Comparison of ENCODE assay signal across 8 cellular contexts in the genomic region with DNA sequence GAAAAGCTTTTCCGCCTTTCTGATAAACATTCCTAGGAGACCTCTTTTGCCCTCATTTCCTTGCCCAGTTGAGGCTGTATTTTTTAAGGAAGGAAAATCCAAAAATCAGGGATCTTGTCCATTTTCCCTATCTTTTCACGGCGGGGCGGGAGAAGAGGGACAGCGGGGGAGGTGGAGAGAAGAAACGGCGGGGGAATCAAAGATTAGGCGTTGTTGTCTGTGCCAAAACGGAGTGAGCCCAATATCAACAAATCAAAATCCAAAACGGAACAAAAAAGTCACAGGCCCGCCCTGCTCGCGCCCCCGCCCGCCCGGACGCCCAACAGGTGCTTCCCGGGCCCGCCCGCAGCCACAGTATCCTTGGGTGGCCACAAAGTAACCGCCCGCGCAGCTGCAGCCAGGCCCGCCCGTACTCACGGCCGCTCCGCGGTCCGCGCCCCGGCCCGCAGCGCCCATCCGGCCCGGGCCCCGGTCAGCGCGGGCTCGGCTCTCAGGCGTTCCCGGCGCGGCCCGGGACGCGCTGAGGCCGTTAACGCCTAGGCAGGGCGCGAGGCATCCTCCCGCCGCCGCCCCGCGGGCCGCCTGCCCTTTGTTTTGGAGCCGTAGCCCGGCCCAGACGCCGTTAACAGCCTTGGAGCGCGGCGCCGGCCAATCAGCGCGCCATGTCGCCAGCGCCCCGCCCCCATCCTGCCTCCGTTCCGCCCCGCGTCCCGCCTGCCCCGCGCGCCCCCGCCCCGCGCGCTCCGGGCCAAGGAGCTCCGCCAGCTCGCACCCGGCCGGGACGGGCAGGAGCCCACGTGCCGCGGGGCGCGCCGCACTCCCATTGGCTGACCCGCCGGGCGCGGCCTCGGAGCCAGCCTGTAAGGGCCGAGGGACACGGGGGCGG. TPM values are rescaled to one million over a fixed set of nuclear protein-coding genes. Genes with fewer than 3 reads are reported as not detected.
DNase-seq lines count a peak whose midpoint lies in the region; ATAC-seq, FAIRE-seq and TF ChIP-seq lines count a peak whose summit lies in the region.

A gene with protein sequence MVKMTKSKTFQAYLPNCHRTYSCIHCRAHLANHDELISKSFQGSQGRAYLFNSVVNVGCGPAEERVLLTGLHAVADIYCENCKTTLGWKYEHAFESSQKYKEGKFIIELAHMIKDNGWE (minus strand): TSS at position 597 of the 886 bp plus-strand sequence. CDS start 25,050 bp downstream, outside the sequence.

- intact Hi-C loops in heart right ventricle (cut with DNase I) (loop anchor here in 3 of 10 donors (5.0 to 10.0 kb wide), 2 partner anchors 79 to 132 kb away; partner anchors contain the start of gene MAPK1 (in 3 of the 3)), transverse colon (cut with DNase I; ENCODE audit: low total_unique reads) (no loop called here)

- in situ Hi-C loops in transverse colon (cut with MboI; ENCODE audit: low pct_ligation_motif_present in 1 of 4, low pct_unique_long_range_greater_than_20kb in 1 of 4, low sequenced_read_pairs in 3 of 4), result no loop called here

- DNase-seq in GM12892 (ENCODE audit: insufficient read length), result peak; percentile 90
- DNase-seq in NCI-H1417 (lab: John Stamatoyannopoulos, UW), result peak; percentile 91 to 93 (median 93)
- DNase-seq in T follicular helper cell (ENCODE audit: low read depth), result peak; percentile 94
- peak; percentile 93 for DNase-seq in amniotic epithelial cell (ENCODE audit: low read depth)
- DNase-seq in heart right ventricle, result peak; percentile 95 to 98
- peak; percentile 96 for DNase-seq in pons (ENCODE audit: low spot score)
- DNase-seq in transverse colon, result peak; percentile 97

- H3K27me3 ChIP-seq in heart right ventricle, result no peaks in the 10 kb centered on the region
- H3K27me3 ChIP-seq in transverse colon, result no peaks in the 10 kb centered on the region

- no peak for TF ChIP-seq EP300 in transverse colon (IDR thresholded peaks at IDR 0.05; ENCODE audit: low read depth)

- H3K27ac ChIP-seq in heart right ventricle, result peak within 1 kb of the TSS in 9 of 10 donors; percentile 64 to 86 (median 78)
- peak within 1 kb of the TSS; percentile 82 to 88 (median 85) for H3K27ac ChIP-seq in transverse colon

- 0 to 1% methylated on average over 79 to 102 of the region's 102 CpGs for WGBS in heart right ventricle, 2 donors
- WGBS in transverse colon (ENCODE audit: low coverage in 1 of 2), 2 donors, result 2% methylated on average over 10 to 29 of the region's 102 CpGs

- no peaks in the 10 kb centered on the region for H3K36me3 ChIP-seq in heart right ventricle
- H3K36me3 ChIP-seq in transverse colon, result no peaks in the 10 kb centered on the region

- peak; percentile 60 for FAIRE-seq in GM12892 (lab: Jason Lieb, UNC)

- H3K4me3 ChIP-seq in heart right ventricle, result peak within 1 kb of the TSS; percentile 29 to 80 (median 65)
- peak within 1 kb of the TSS; percentile 28 to 60 (median 52) for H3K4me3 ChIP-seq in transverse colon

- no peaks in the 10 kb centered on the region for H3K9me3 ChIP-seq in heart right ventricle
- H3K9me3 ChIP-seq in transverse colon, result no peaks in the 10 kb centered on the region

- no peak for TF ChIP-seq CTCF in heart right ventricle (IDR thresholded peaks at IDR 0.05)
- no peak for TF ChIP-seq CTCF in transverse colon (IDR thresholded peaks at IDR 0.05)

- TF ChIP-seq POLR2A in GM12892 (IDR thresholded peaks at IDR 0.05; ENCODE audit: low read depth, low read length), result peak; percentile 36; the same call in 1 of the 2 replicates
- peak; percentile 61 for TF ChIP-seq POLR2A in transverse colon (IDR thresholded peaks at IDR 0.05)

- peak; percentile 90 for ATAC-seq in HG02759 (IDR thresholded peaks at IDR 0.05; ENCODE audit: unreplicated experiment)
- ATAC-seq in heart right ventricle, result peak; percentile 97 to 99 (median 98)

- peaks cover 5 to 20% (median 13%) of the 10 kb centered on the region in 9 donors for H3K4me1 ChIP-seq in heart right ventricle
- peaks cover 4 to 17% (median 12%) of the 10 kb centered on the region in 4 donors for H3K4me1 ChIP-seq in transverse colon

RNA-seq across cellular contexts. Expression of the gene that starts here (rescaled TPM):
- 1.4 TPM for polyA plus RNA-seq in GM12892 (2012; ENCODE audit: missing spikeins)
- total RNA-seq in heart right ventricle (10 to 100 TPM in 3 of 10 donors, 1 to 10 TPM in 7; 1.5 to 14.6 (median 8.0) TPM), transverse colon (1 to 10 TPM in 3 of 4 donors, not detected in 1; 2.9 to 9.0 (median 4.6) TPM)
- polyA plus RNA-seq in heart right ventricle, result 1 to 10 TPM; 1.7 to 4.2 TPM

Comparison
In these comparisons a context has a peak if more than half of its experiments do, and no peak if none do; other contexts are left out.
1. Peak in every context shown above with its lines: DNase-seq, ATAC-seq, H3K4me3 ChIP-seq and H3K27ac ChIP-seq.